In the genomic region with DNA sequence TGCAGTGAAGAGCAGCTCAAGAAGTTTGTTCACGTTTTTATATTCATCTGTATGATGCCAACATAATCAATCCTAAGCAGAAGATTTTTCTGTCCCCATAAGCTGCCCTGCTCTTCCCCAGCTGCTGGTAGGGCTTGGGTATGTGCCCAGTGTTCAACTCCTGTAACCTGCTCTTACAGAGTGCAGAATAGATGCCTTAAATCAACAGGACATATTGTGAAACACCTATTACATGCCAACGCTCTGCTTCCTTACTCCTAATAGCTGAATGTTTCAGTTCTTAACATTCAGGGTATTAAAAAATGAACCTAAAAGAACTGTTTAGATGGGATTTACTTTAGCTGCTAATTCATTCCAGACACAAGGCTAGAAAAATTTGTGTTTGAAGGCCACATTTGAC, we compare ENCODE assay signal across 22 cellular contexts.
DNase-seq lines count a peak whose midpoint lies in the region; ATAC-seq and TF ChIP-seq lines count a peak whose summit lies in the region.
"Had no signal": no experiment of that assay in that cellular context is flagged by ENCODE, and none has a peak within 500 bp of the region (broad histone marks: within the 10 kb centered on the region; RNA-seq: fewer than 3 reads in every experiment).

No MANE protein-coding gene starts in this region.

- no peaks in the 10 kb centered on the region for H4K20me1 ChIP-seq in smooth muscle cell (ENCODE audit: low read depth)

- no peak overlapping the region for H2AFZ ChIP-seq in smooth muscle cell (ENCODE audit: low read depth)

- DNase-seq in NCI-H2029 (lab: John Stamatoyannopoulos, UW) (peak; percentile 24), NCI-H2029 treated with DMSO at 0.1 percent for 48 hours (lab: John Stamatoyannopoulos, UW) (no peak), choroid plexus epithelial cell (ENCODE audit: low read depth) (peak; percentile 75), left lobe of liver (ENCODE audit: low spot score) (peak; percentile 84), smooth muscle cell (lab: John Stamatoyannopoulos, UW; ENCODE audit: unreplicated experiment) (no peak), NCI-H187 (lab: John Stamatoyannopoulos, UW) (no peak), cerebellum (ENCODE audit: low spot score) (no peak)
- no peak for DNase-seq in activated CD8-positive, alpha-beta memory T cell treated with anti-CD3 and anti-CD28 coated beads, Interleukin-2, amount 50 U/mL, for 4 hours
- DNase-seq: 8988T; activated CD4-positive, alpha-beta T cell treated with anti-CD3 and anti-CD28 coated beads, Interleukin-2, amount 50 U/mL, for 4 hours; activated naive CD8-positive, alpha-beta T cell treated with anti-CD3 and anti-CD28 coated beads for 36 hours; activated T-cell treated with anti-CD3 and anti-CD28 coated beads, Interleukin-2, amount 50 U/mL, for 48 hours; DMS79; KG1; left cardiac atrium; NCI-H1417 treated with DMSO at 0.1 percent for 48 hours; stimulated activated CD4-positive, alpha-beta T cell treated with anti-CD3 and anti-CD28 coated beads, Interleukin-2, amount 100 ng/mL, for 48 hours; stimulated activated CD8-positive, alpha-beta memory T cell treated with anti-CD3 and anti-CD28 coated beads, Interleukin-4, amount 100 ng/mL, for 48 hours; testis had no signal

- no peak overlapping the region for H3K9ac ChIP-seq in smooth muscle cell (ENCODE audit: low read depth)

- no peaks in the 10 kb centered on the region for H3K27me3 ChIP-seq in smooth muscle cell (ENCODE audit: low read depth)
- H3K27me3 ChIP-seq: testis had no signal

- no peaks in the 10 kb centered on the region for H3K79me2 ChIP-seq in smooth muscle cell (ENCODE audit: low read depth)

- H3K4me2 ChIP-seq in smooth muscle cell = peak overlapping the region; percentile 1

- ATAC-seq in left lobe of liver = peak; percentile 88
- ATAC-seq: natural killer cell treated with Interleukin-12 subunit alpha and Interleukin-12 subunit beta and Interleukin-15 and Interleukin-18, amount 100 ng/mL, for 72 hours had no signal

- WGBS in smooth muscle cell (ENCODE audit: low lambda C conversion rate) = 85% methylated on average over 2 of the region's 2 CpGs

- H3K36me3 ChIP-seq in smooth muscle cell (ENCODE audit: low read depth) = no peaks in the 10 kb centered on the region

- no peaks in the 10 kb centered on the region for H3K4me1 ChIP-seq in smooth muscle cell (ENCODE audit: low read depth)
- H3K4me1 ChIP-seq: testis had no signal

- H3K27ac ChIP-seq in smooth muscle cell (ENCODE audit: low read depth) = no peak overlapping the region
- H3K27ac ChIP-seq: coronary artery, HL-60, testis had no signal

- H3K9me3 ChIP-seq in smooth muscle cell (replicated peaks; ENCODE audit: low read depth) = no peaks in the 10 kb centered on the region
- H3K9me3 ChIP-seq: testis had no signal

- H3K4me3 ChIP-seq in choroid plexus epithelial cell (ENCODE audit: low read depth, low read length) (no peak overlapping the region), smooth muscle cell (no peak overlapping the region)
- H3K4me3 ChIP-seq: coronary artery, testis had no signal

- TF ChIP-seq CTCF in choroid plexus epithelial cell (conservative IDR thresholded peaks at IDR 0.05; ENCODE audit: low read depth, low read length) = no peak
- TF ChIP-seq CTCF in smooth muscle cell (IDR thresholded peaks at IDR 0.05; ENCODE audit: borderline replicate concordance, insufficient read depth, poor library complexity, severe bottlenecking) = no peak

- H3F3A ChIP-seq in smooth muscle cell (ENCODE audit: low read depth) = no peaks in the 10 kb centered on the region

Comparison
In these comparisons a context has a peak if more than half of its experiments do, and no peak if none do; other contexts are left out.
1. DNase-seq: peak in NCI-H2029 (single experiment), choroid plexus epithelial cell (single experiment) and left lobe of liver (single experiment); none in NCI-H2029 treated with DMSO at 0.1 percent for 48 hours (single experiment), smooth muscle cell (single experiment), NCI-H187 (0 of 2), activated CD8-positive, alpha-beta memory T cell treated with anti-CD3 and anti-CD28 coated beads, Interleukin-2, amount 50 U/mL, for 4 hours (single experiment) and cerebellum (single experiment).